ENCODE assay signal across 15 cellular contexts in the genomic region with DNA sequence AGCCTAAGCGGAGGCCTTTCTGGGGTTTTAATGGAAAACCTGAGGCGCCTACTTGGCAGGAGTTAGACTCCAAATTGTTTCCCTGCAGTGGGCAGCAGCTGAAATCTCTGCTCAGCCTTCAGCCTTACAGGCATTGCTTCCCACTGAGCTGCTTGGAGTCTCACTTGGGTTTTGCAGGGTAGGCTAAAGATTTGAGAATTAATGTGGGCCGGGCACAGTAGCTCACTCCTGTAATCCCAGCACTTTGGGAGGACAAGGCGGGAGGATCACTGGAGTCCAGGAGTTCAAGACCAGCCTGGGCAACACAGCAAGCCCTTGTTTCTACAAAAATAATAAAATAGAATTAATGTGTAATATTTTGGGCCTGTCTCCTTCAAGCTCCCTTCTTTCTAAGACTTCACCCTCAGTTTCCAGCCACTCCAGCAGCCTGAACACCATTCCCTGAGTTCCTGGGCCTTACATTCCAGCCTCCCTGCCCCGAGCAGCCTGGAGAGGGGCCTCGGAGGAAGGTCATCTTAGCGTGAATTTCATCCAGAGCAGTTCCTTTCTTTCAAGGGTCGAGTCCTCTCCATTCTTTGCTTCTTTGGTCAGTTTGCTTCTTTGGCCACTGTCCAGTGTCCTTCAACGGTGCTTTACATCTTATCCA. TPM values are rescaled to one million over a fixed set of nuclear protein-coding genes. Genes with fewer than 3 reads are reported as not detected.
DNase-seq lines count a peak whose midpoint lies in the region; ATAC-seq, FAIRE-seq and TF ChIP-seq lines count a peak whose summit lies in the region.
"Had no signal": no experiment of that assay in that cellular context is flagged by ENCODE, and none has a peak within 500 bp of the region (broad histone marks: within the 10 kb centered on the region; RNA-seq: fewer than 3 reads in every experiment).

No MANE protein-coding gene starts in this region.

- no peak overlapping the region for H3K4me3 Mint-ChIP-seq in activated CD8-positive, alpha-beta T cell treated with anti-CD3 and anti-CD28 coated beads, Interleukin-2, amount 10 ng/mL, durations not matched to agents 7 days and 5 days
- H3K4me3 Mint-ChIP-seq: CD8-positive, alpha-beta T cell had no signal

- SMC1A ChIA-PET in GM12878 (lab: Charles Lee; ENCODE audit: uncharacterized antibody, unreplicated experiment) = interaction anchor here (0.6 to 1.7 kb wide), 3 partner anchors 87 to 98 kb away, joined by 3 read pairs; no protein-coding TSS in a partner anchor

- intact Hi-C loops in GM12878 (cut with micrococcal nuclease; ENCODE audit: unreplicated experiment) = no loop called here
- intact Hi-C loops in right lobe of liver (cut with DNase I) = loop anchor here in 1 of 2 donors (10.0 kb wide), 1 partner anchor 145 kb away; no protein-coding TSS in a partner anchor
- intact Hi-C loops in pancreas (cut with DNase I) = no loop called here

- WGBS in GM23248 (ENCODE audit: low coverage in 1 of 2, low lambda C conversion rate in 2 of 2, missing lambda C conversion rate in 2 of 2), 2 experiments = 74 to 75% methylated on average over 8 to 9 of the region's 9 CpGs
- WGBS in GM12878 (ENCODE audit: insufficient coverage, insufficient replicate concordance, low lambda C conversion rate, missing lambda C conversion rate) = 44% methylated on average over 9 of the region's 9 CpGs
- WGBS in right lobe of liver (ENCODE audit: insufficient coverage, low coverage, low lambda C conversion rate, missing lambda C conversion rate) = 69% methylated on average over 7 of the region's 9 CpGs
- 75 to 82% methylated on average over 9 of the region's 9 CpGs for WGBS in pancreas, 2 donors

- TF ChIP-seq CTCF in GM12878 (IDR thresholded peaks at IDR 0.05 in 2 of 3, conservative IDR thresholded peaks at IDR 0.05 in 1 of 3; ENCODE audit: control insufficient read depth in 2 of 3, extremely low read depth in 1 of 3, insufficient read depth in 1 of 3, low read depth in 3 of 3, low read length in 3 of 3) = no peak
- TF ChIP-seq CTCF in right lobe of liver (IDR thresholded peaks at IDR 0.05) = no peak
- TF ChIP-seq CTCF in pancreas (IDR thresholded peaks at IDR 0.05) = no peak

- H3K27ac Mint-ChIP-seq in activated CD8-positive, alpha-beta T cell treated with anti-CD3 and anti-CD28 coated beads, Interleukin-2, amount 10 ng/mL, durations not matched to agents 7 days and 5 days = no peak overlapping the region
- no peak overlapping the region for H3K27ac Mint-ChIP-seq in activated naive CD4-positive, alpha-beta T cell treated with anti-CD3 and anti-CD28 coated beads, Interleukin-2, amount 50 U/mL, for 72 hours
- H3K27ac Mint-ChIP-seq: CD8-positive, alpha-beta T cell had no signal

- H3K4me2 ChIP-seq in GM23248 (ENCODE audit: unreplicated experiment) = peak overlapping the region; percentile 76
- no peak overlapping the region for H3K4me2 ChIP-seq in GM12878 (ENCODE audit: control insufficient read depth, insufficient read depth)

- H2AFZ ChIP-seq in GM23248 = peak overlapping the region; percentile 95
- H2AFZ ChIP-seq in GM12878 (ENCODE audit: control insufficient read depth, low read depth, low read length) = peak overlapping the region; percentile 16; the same call in 1 of the 2 replicates

- in situ Hi-C loops in GM23248 (cut with MboI) (loop anchor here (25.0 kb wide), 1 partner anchor 663 kb away; no protein-coding TSS in a partner anchor), GM12878 (cut with MboI) (no loop called here)

- no peak for TF ChIP-seq POLR2A in GM12878 (IDR thresholded peaks at IDR 0.05; ENCODE audit: low read depth, low read length)
- TF ChIP-seq POLR2A in right lobe of liver (IDR thresholded peaks at IDR 0.05) = no peak

- H3K27ac ChIP-seq in GM23248 (peak overlapping the region; percentile 40), GM12878 (ENCODE audit: control insufficient read depth, insufficient read depth) (no peak overlapping the region), right lobe of liver (peak overlapping the region; percentile 73 to 80 (median 75)), skeletal muscle tissue (ENCODE audit: low read depth, low read length) (peak overlapping the region; percentile 96), pancreas (peak overlapping the region in 1 of 4 donors; percentile 58)
- H3K27ac ChIP-seq: colonic mucosa had no signal

- no peaks in the 10 kb centered on the region for H3K9me2 ChIP-seq in GM23248 (ENCODE audit: insufficient read depth)

- H3K4me1 ChIP-seq in GM23248 (ENCODE audit: insufficient read depth) = peaks cover 12% of the 10 kb centered on the region
- H3K4me1 ChIP-seq in GM12878 (ENCODE audit: control insufficient read depth, insufficient read depth, low read length) = peaks cover 8% of the 10 kb centered on the region
- peaks cover 0 to 29% (median 10%) of the 10 kb centered on the region in 4 donors for H3K4me1 ChIP-seq in right lobe of liver
- H3K4me1 ChIP-seq in skeletal muscle tissue (ENCODE audit: control insufficient read depth in 3 of 3, insufficient read depth in 3 of 3, low read length in 3 of 3) = peaks cover 29 to 53% (median 34%) of the 10 kb centered on the region in 3 donors
- peaks cover 7 to 9% (median 9%) of the 10 kb centered on the region in 3 donors for H3K4me1 ChIP-seq in pancreas
- H3K4me1 ChIP-seq: colonic mucosa had no signal

- no peaks in the 10 kb centered on the region for H3K9me3 ChIP-seq in GM23248 (ENCODE audit: low read depth)
- no peaks in the 10 kb centered on the region for H3K9me3 ChIP-seq in GM12878 (replicated peaks; ENCODE audit: control insufficient read depth, insufficient read depth, low read length)
- no peaks in the 10 kb centered on the region for H3K9me3 ChIP-seq in right lobe of liver
- no peaks in the 10 kb centered on the region for H3K9me3 ChIP-seq in skeletal muscle tissue (ENCODE audit: control insufficient read depth in 3 of 3, low read length in 3 of 3)
- H3K9me3 ChIP-seq in pancreas = no peaks in the 10 kb centered on the region
- H3K9me3 ChIP-seq in MG63 = no peaks in the 10 kb centered on the region
- H3K9me3 ChIP-seq: colonic mucosa had no signal

- H3K27me3 ChIP-seq in GM23248 (replicated peaks; ENCODE audit: insufficient read depth) = no peaks in the 10 kb centered on the region
- H3K27me3 ChIP-seq in GM12878 (replicated peaks in 1 of 2; ENCODE audit: control insufficient read depth in 2 of 2, insufficient read depth in 2 of 2, low read length in 1 of 2) = no peaks in the 10 kb centered on the region; a peak in 1 of 4 replicates
- no peaks in the 10 kb centered on the region for H3K27me3 ChIP-seq in right lobe of liver
- no peaks in the 10 kb centered on the region for H3K27me3 ChIP-seq in skeletal muscle tissue (ENCODE audit: control insufficient read depth in 3 of 3, insufficient read depth in 3 of 3, low read length in 3 of 3)
- H3K27me3 ChIP-seq in pancreas = no peaks in the 10 kb centered on the region
- H3K27me3 ChIP-seq in MG63 = no peaks in the 10 kb centered on the region
- H3K27me3 ChIP-seq: colonic mucosa had no signal

- no peaks in the 10 kb centered on the region for H3F3A ChIP-seq in GM23248 (ENCODE audit: insufficient read depth)

- no peak for TF ChIP-seq RAD21 in GM12878 (IDR thresholded peaks at IDR 0.05; ENCODE audit: insufficient read depth, low read depth, low read length)

- H3K4me1 Mint-ChIP-seq in activated CD8-positive, alpha-beta T cell treated with anti-CD3 and anti-CD28 coated beads, Interleukin-2, amount 10 ng/mL, durations not matched to agents 7 days and 5 days (ENCODE audit: low read depth) = peaks cover 28% of the 10 kb centered on the region

- H3K4me3 ChIP-seq in GM23248 (peak overlapping the region; percentile 34; the same call in 1 of the 2 replicates), GM12878 (no peak overlapping the region), right lobe of liver (peak overlapping the region in 1 of 3 donors; percentile 21), skeletal muscle tissue (ENCODE audit: low read length in 3 of 3) (peak overlapping the region; percentile 46 to 66 (median 58)), pancreas (no peak overlapping the region), MG63 (no peak overlapping the region)
- H3K4me3 ChIP-seq: colonic mucosa had no signal

- H3K27me3 Mint-ChIP-seq in activated CD8-positive, alpha-beta T cell treated with anti-CD3 and anti-CD28 coated beads, Interleukin-2, amount 10 ng/mL, durations not matched to agents 7 days and 5 days (ENCODE audit: low read depth) = no peaks in the 10 kb centered on the region

- RAD21 ChIA-PET in GM12878 (lab: Charles Lee; ENCODE audit: unreplicated experiment) = interaction anchor here (1.1 to 1.6 kb wide), 3 partner anchors 56 to 92 kb away, joined by 3 to 6 read pairs (median 4); no protein-coding TSS in a partner anchor

- H3K9ac ChIP-seq in GM23248 (peak overlapping the region; percentile 62), GM12878 (ENCODE audit: control insufficient read depth, insufficient read depth, low read length) (no peak overlapping the region), skeletal muscle tissue (ENCODE audit: low read depth in 1 of 3, low read length in 3 of 3) (peak overlapping the region; percentile 62 to 89 (median 87))

- H4K20me1 ChIP-seq in GM23248 (ENCODE audit: insufficient read depth) = no peaks in the 10 kb centered on the region
- H4K20me1 ChIP-seq in GM12878 (ENCODE audit: control insufficient read depth, insufficient read depth) = no peaks in the 10 kb centered on the region

- FAIRE-seq in GM12878 (lab: Jason Lieb, UNC) (no peak), pancreas (lab: Jason Lieb, UNC) (no peak)

- no peak for ATAC-seq in GM12878
- ATAC-seq in right lobe of liver = no peak
- ATAC-seq in activated CD8-positive, alpha-beta T cell treated with anti-CD3 and anti-CD28 coated beads, Interleukin-2, amount 10 ng/mL, durations not matched to agents 7 days and 5 days = no peak
- ATAC-seq in pancreas = no peak
- ATAC-seq in activated naive CD4-positive, alpha-beta T cell treated with anti-CD3 and anti-CD28 coated beads, Interleukin-2, amount 50 U/mL, for 72 hours = no peak
- ATAC-seq: CD8-positive, alpha-beta T cell had no signal

- H3K79me2 ChIP-seq in GM23248 (ENCODE audit: insufficient read depth) (no peaks in the 10 kb centered on the region), GM12878 (ENCODE audit: control insufficient read depth, insufficient read depth, low read length) (no peaks in the 10 kb centered on the region)

- no TSS peak for BruUV-seq in GM12878 (replicated peaks; lab: Mats Ljungman, UMichigan)

- H3K36me3 ChIP-seq in GM23248 (ENCODE audit: low read depth) (no peaks in the 10 kb centered on the region), GM12878 (ENCODE audit: control insufficient read depth in 2 of 2, insufficient read depth in 2 of 2, low read length in 1 of 2) (no peaks in the 10 kb centered on the region), right lobe of liver (no peaks in the 10 kb centered on the region), skeletal muscle tissue (ENCODE audit: control insufficient read depth in 3 of 3, insufficient read depth in 3 of 3, low read length in 3 of 3) (no peaks in the 10 kb centered on the region), pancreas (no peaks in the 10 kb centered on the region), MG63 (no peaks in the 10 kb centered on the region)
- H3K36me3 ChIP-seq: colonic mucosa had no signal

- no peak for TF ChIP-seq EP300 in GM12878 (IDR thresholded peaks at IDR 0.05; ENCODE audit: borderline replicate concordance in 1 of 2, control insufficient read depth in 1 of 2, low read depth in 2 of 2, low read length in 2 of 2)

- CTCF ChIA-PET in GM12878 (lab: Yijun Ruan, JAX) = interaction anchor here (0.9 to 1.2 kb wide), 2 partner anchors 108 to 146 kb away, joined by 3 to 4 read pairs; no protein-coding TSS in a partner anchor
- CTCF ChIA-PET in activated CD8-positive, alpha-beta T cell treated with anti-CD3 and anti-CD28 coated beads, Interleukin-2, amount 10 ng/mL, durations not matched to agents 7 days and 5 days (lab: Charles Lee) = interaction anchor here (1.0 kb wide), 2 partner anchors 27 to 70 kb away, joined by 3 read pairs; no protein-coding TSS in a partner anchor

- H3K36me3 Mint-ChIP-seq in activated CD8-positive, alpha-beta T cell treated with anti-CD3 and anti-CD28 coated beads, Interleukin-2, amount 10 ng/mL, durations not matched to agents 7 days and 5 days (ENCODE audit: low read depth) = no peaks in the 10 kb centered on the region
- H3K36me3 Mint-ChIP-seq in activated naive CD4-positive, alpha-beta T cell treated with anti-CD3 and anti-CD28 coated beads, Interleukin-2, amount 50 U/mL, for 72 hours = no peaks in the 10 kb centered on the region
- H3K36me3 Mint-ChIP-seq: CD8-positive, alpha-beta T cell had no signal

- POLR2A ChIA-PET in GM12878 (lab: Charles Lee) = interaction anchor here (0.9 to 1.5 kb wide), 6 partner anchors 68 to 96 kb away, joined by 3 to 6 read pairs (median 3); no protein-coding TSS in a partner anchor
- POLR2A ChIA-PET in activated CD8-positive, alpha-beta T cell treated with anti-CD3 and anti-CD28 coated beads, Interleukin-2, amount 10 ng/mL, durations not matched to agents 7 days and 5 days (lab: Charles Lee) = interaction anchor here (1.9 kb wide), 1 partner anchor 93 kb away, joined by 4 read pairs; no protein-coding TSS in a partner anchor

- H3K9me3 Mint-ChIP-seq in activated CD8-positive, alpha-beta T cell treated with anti-CD3 and anti-CD28 coated beads, Interleukin-2, amount 10 ng/mL, durations not matched to agents 7 days and 5 days (ENCODE audit: insufficient read depth) = no peaks in the 10 kb centered on the region
- no peaks in the 10 kb centered on the region for H3K9me3 Mint-ChIP-seq in activated naive CD4-positive, alpha-beta T cell treated with anti-CD3 and anti-CD28 coated beads, Interleukin-2, amount 50 U/mL, for 72 hours
- H3K9me3 Mint-ChIP-seq: CD8-positive, alpha-beta T cell had no signal

- DNase-seq in GM23248 = no peak
- DNase-seq in GM12878 (ENCODE audit: low read depth, low spot score) = no peak
- no peak for DNase-seq in right lobe of liver
- DNase-seq in activated CD8-positive, alpha-beta T cell treated with anti-CD3 and anti-CD28 coated beads, Interleukin-2, amount 10 ng/mL, durations not matched to agents 7 days and 5 days = no peak
- no peak for DNase-seq in pancreas
- DNase-seq in activated naive CD4-positive, alpha-beta T cell treated with anti-CD3 and anti-CD28 coated beads, Interleukin-2, amount 50 U/mL, for 72 hours (ENCODE audit: low spot score in 2 of 2) = no peak
- no peak for DNase-seq in MG63
- DNase-seq: CD8-positive, alpha-beta T cell; colonic mucosa; NCI-H1105; NCI-H526 had no signal

RNA-seq across cellular contexts. Expression of gene RAB17, which starts 9.1 kb away (rescaled TPM):
- total RNA-seq in GM23248 (2014; rRNA removed; shearing (Covaris generic)) = 0.76 and 1.7 TPM in 2 replicates
- polyA plus RNA-seq in GM23248 (2016; fragmentation: Nextera tagmentation; extraction: Ambion mirVana) (0.34 TPM in 1 of 2 replicates, not detected in the other), GM12878 (2011; rRNA removed) (0.42 and 1.2 TPM in 2 replicates), GM12878 (2014; fragmentation: Illumina TruSeq; extraction: Trizol) (0.28 and 0.87 TPM in 2 replicates), GM12878 (2014; fragmentation: Nextera tagmentation; extraction: Ambion mirVana) (under 1 TPM in 1 of 2 experiments, not detected in 1; 0.07 TPM), GM12878 (2014; rRNA removed) (0.56 and 1.4 TPM in 2 replicates), GM12878 (2016; fragmentation: Nextera tagmentation; extraction: Ambion mirVana) (not detected), pancreas (100 to 1,000 TPM in 1 of 2 donors, 10 to 100 TPM in 1; 97.9 to 130 TPM)
- 39.3 and 39.9 TPM in 2 replicates for total RNA-seq in GM12878 (2013; cell fraction: nucleolus; rRNA removed)
- total RNA-seq in GM12878 (2014; rRNA removed) (0.11 and 0.17 TPM in 2 replicates), GM12878 (2014; rRNA removed; fragmentation: Illumina TruSeq; extraction: Trizol) (0.09 and 0.23 TPM in 2 replicates), GM12878 (2021) (1.1 TPM in 2 replicates), right lobe of liver (100 to 1,000 TPM in 2 of 6 experiments, 10 to 100 TPM in 4; 57.5 to 129 (median 77.9) TPM), skeletal muscle tissue (1.0 TPM), pancreas (10 to 100 TPM; 19.2 to 40.5 (median 28.2) TPM)
- 0.77 TPM for polyA plus RNA-seq in GM12878 (2011; ENCODE audit: low read depth)
- 0.70 and 0.79 TPM in 2 replicates for polyA plus RNA-seq in GM12878 (2011; cell fraction: cytosol; rRNA removed)
- 2.4 and 3.8 TPM in 2 replicates for polyA plus RNA-seq in GM12878 (2011; cell fraction: nucleus; rRNA removed)
- polyA plus RNA-seq in GM12878 (2012) = 1.1 and 1.6 TPM in 2 replicates
- polyA minus RNA-seq in GM12878 (2011; rRNA and poly(A)+ RNA removed) = 0.88 and 0.98 TPM in 2 replicates
- 0.52 and 1.6 TPM in 2 replicates for polyA minus RNA-seq in GM12878 (2011; cell fraction: cytosol; rRNA and poly(A)+ RNA removed)
- 0.24 and 1.1 TPM in 2 replicates for polyA minus RNA-seq in GM12878 (2011; cell fraction: nucleus; rRNA and poly(A)+ RNA removed)
- under 1 TPM; 0.16 to 0.61 TPM for total RNA-seq in activated CD8-positive, alpha-beta T cell treated with anti-CD3 and anti-CD28 coated beads, Interleukin-2, amount 10 ng/mL, durations not matched to agents 7 days and 5 days
- under 1 TPM in 1 of 2 donors, not detected in 1; 0.88 TPM for total RNA-seq in activated naive CD4-positive, alpha-beta T cell treated with anti-CD3 and anti-CD28 coated beads, Interleukin-2, amount 50 U/mL, for 72 hours
- not detected in 2 replicates for total RNA-seq in MG63 (2014; rRNA removed; shearing (Covaris generic); ENCODE audit: low replicate concordance)
- total RNA-seq: CD8-positive, alpha-beta T cell; HT1080 had no signal

RNA-seq across cellular contexts. Expression of gene LRRFIP1, which starts 27.8 kb away (rescaled TPM):
- 56.8 and 84.4 TPM in 2 replicates for total RNA-seq in GM23248 (2014; rRNA removed; shearing (Covaris generic))
- polyA plus RNA-seq in GM23248 (2016; fragmentation: Nextera tagmentation; extraction: Ambion mirVana) (149 and 159 TPM in 2 replicates), GM12878 (2011; rRNA removed) (71.0 and 94.9 TPM in 2 replicates), GM12878 (2014; fragmentation: Illumina TruSeq; extraction: Trizol) (107 and 130 TPM in 2 replicates), GM12878 (2014; fragmentation: Nextera tagmentation; extraction: Ambion mirVana) (10 to 100 TPM; 36.2 to 36.3 TPM), GM12878 (2014; rRNA removed) (60.4 and 70.5 TPM in 2 replicates), GM12878 (2016; fragmentation: Nextera tagmentation; extraction: Ambion mirVana) (100 to 1,000 TPM in 1 of 2 experiments, 10 to 100 TPM in 1; 99.2 to 120 TPM), pancreas (10 to 100 TPM; 22.3 to 33.7 TPM)
- total RNA-seq in GM12878 (2013; cell fraction: nucleolus; rRNA removed) = 276 and 277 TPM in 2 replicates
- total RNA-seq in GM12878 (2014; rRNA removed) (53.5 and 53.9 TPM in 2 replicates), GM12878 (2014; rRNA removed; fragmentation: Illumina TruSeq; extraction: Trizol) (77.6 and 83.3 TPM in 2 replicates), GM12878 (2021) (71.5 and 81.6 TPM in 2 replicates), right lobe of liver (10 to 100 TPM; 29.4 to 56.3 (median 49.7) TPM), skeletal muscle tissue (65.8 TPM), pancreas (10 to 100 TPM; 18.4 to 55.0 (median 33.4) TPM)
- 42.0 TPM for polyA plus RNA-seq in GM12878 (2011; ENCODE audit: low read depth)
- 30.9 and 31.0 TPM in 2 replicates for polyA plus RNA-seq in GM12878 (2011; cell fraction: cytosol; rRNA removed)
- polyA plus RNA-seq in GM12878 (2011; cell fraction: nucleus; rRNA removed) = 58.1 and 76.6 TPM in 2 replicates
- 57.8 and 71.6 TPM in 2 replicates for polyA plus RNA-seq in GM12878 (2012)
- 64.4 and 88.7 TPM in 2 replicates for polyA minus RNA-seq in GM12878 (2011; rRNA and poly(A)+ RNA removed)
- 23.0 and 28.2 TPM in 2 replicates for polyA minus RNA-seq in GM12878 (2011; cell fraction: cytosol; rRNA and poly(A)+ RNA removed)
- polyA minus RNA-seq in GM12878 (2011; cell fraction: nucleus; rRNA and poly(A)+ RNA removed) = 39.4 and 68.2 TPM in 2 replicates
- total RNA-seq in activated CD8-positive, alpha-beta T cell treated with anti-CD3 and anti-CD28 coated beads, Interleukin-2, amount 10 ng/mL, durations not matched to agents 7 days and 5 days = 100 to 1,000 TPM; 189 to 207 TPM
- total RNA-seq in activated naive CD4-positive, alpha-beta T cell treated with anti-CD3 and anti-CD28 coated beads, Interleukin-2, amount 50 U/mL, for 72 hours = 100 to 1,000 TPM; 190 to 193 TPM
- total RNA-seq in MG63 (2014; rRNA removed; shearing (Covaris generic); ENCODE audit: low replicate concordance) = 33.5 and 52.8 TPM in 2 replicates

RNA-seq across cellular contexts. Expression of gene PRLH, which starts 33.2 kb away (rescaled TPM):
- total RNA-seq in GM23248 (2014; rRNA removed; shearing (Covaris generic)) = not detected in 2 replicates
- polyA plus RNA-seq in GM23248 (2016; fragmentation: Nextera tagmentation; extraction: Ambion mirVana) (not detected in 2 replicates), GM12878 (2011; rRNA removed) (not detected in 2 replicates), GM12878 (2014; fragmentation: Illumina TruSeq; extraction: Trizol) (not detected in 2 replicates), GM12878 (2014; fragmentation: Nextera tagmentation; extraction: Ambion mirVana) (not detected), GM12878 (2014; rRNA removed) (not detected in 2 replicates), GM12878 (2016; fragmentation: Nextera tagmentation; extraction: Ambion mirVana) (not detected), pancreas (not detected)
- not detected in 2 replicates for total RNA-seq in GM12878 (2013; cell fraction: nucleolus; rRNA removed)
- total RNA-seq in GM12878 (2014; rRNA removed) (not detected in 2 replicates), GM12878 (2014; rRNA removed; fragmentation: Illumina TruSeq; extraction: Trizol) (not detected in 2 replicates), GM12878 (2021) (not detected in 2 replicates), right lobe of liver (not detected), skeletal muscle tissue (not detected), pancreas (not detected)
- not detected for polyA plus RNA-seq in GM12878 (2011; ENCODE audit: low read depth)
- not detected in 2 replicates for polyA plus RNA-seq in GM12878 (2011; cell fraction: cytosol; rRNA removed)
- polyA plus RNA-seq in GM12878 (2011; cell fraction: nucleus; rRNA removed) = not detected in 2 replicates
- not detected in 2 replicates for polyA plus RNA-seq in GM12878 (2012)
- polyA minus RNA-seq in GM12878 (2011; rRNA and poly(A)+ RNA removed) = not detected in 2 replicates
- polyA minus RNA-seq in GM12878 (2011; cell fraction: cytosol; rRNA and poly(A)+ RNA removed) = not detected in 2 replicates
- not detected in 2 replicates for polyA minus RNA-seq in GM12878 (2011; cell fraction: nucleus; rRNA and poly(A)+ RNA removed)
- total RNA-seq in activated CD8-positive, alpha-beta T cell treated with anti-CD3 and anti-CD28 coated beads, Interleukin-2, amount 10 ng/mL, durations not matched to agents 7 days and 5 days = not detected
- total RNA-seq in activated naive CD4-positive, alpha-beta T cell treated with anti-CD3 and anti-CD28 coated beads, Interleukin-2, amount 50 U/mL, for 72 hours = not detected
- not detected in 2 replicates for total RNA-seq in MG63 (2014; rRNA removed; shearing (Covaris generic); ENCODE audit: low replicate concordance)
- total RNA-seq: CD8-positive, alpha-beta T cell; colonic mucosa; glomerular endothelial cell; HT1080; sciatic nerve had no signal

Comparison
In these comparisons a context has a peak if more than half of its experiments do, and no peak if none do; other contexts are left out.
1. H3K4me3 ChIP-seq: peak in GM23248 (single experiment) and skeletal muscle tissue (3 of 3); none in GM12878 (single experiment), pancreas (0 of 4) and MG63 (single experiment).